Comparison of ENCODE assay signal across 7 cellular contexts in the genomic region with DNA sequence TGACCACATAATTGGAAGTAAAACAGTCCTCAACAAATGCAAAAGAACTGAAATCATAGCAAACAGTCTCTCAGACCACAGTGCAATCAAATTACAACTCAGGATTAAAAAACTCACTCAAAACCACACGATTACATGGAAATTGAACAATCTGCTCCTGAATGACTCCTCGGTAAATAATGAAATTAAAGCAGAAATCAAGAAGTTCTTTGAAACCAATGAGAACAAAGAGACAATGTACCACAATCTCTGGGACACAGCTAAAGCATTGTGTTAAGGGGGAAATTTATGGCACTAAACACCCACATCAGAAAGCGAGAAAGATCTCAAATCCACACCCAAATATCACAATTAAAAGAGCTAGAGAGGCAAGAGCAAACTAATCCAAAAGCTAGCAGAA.
A peak's percentile ranks its signal among the peaks of the same experiment; 100 is the strongest.
DNase-seq lines count a peak whose midpoint lies in the region.

No MANE protein-coding gene starts in this region.

- H3K27ac ChIP-seq in cingulate gyrus (ENCODE audit: low read depth, low read length) = peak overlapping the region; percentile 4

- DNase-seq in Ammon's horn (ENCODE audit: low spot score) = peak; percentile 16
- peak; percentile 29 for DNase-seq in fibroblast of peridontal ligament (ENCODE audit: extremely low read depth)
- DNase-seq in globus pallidus (ENCODE audit: low spot score) = peak; percentile 36
- DNase-seq in medulla oblongata (ENCODE audit: extremely low spot score) = peak; percentile 40
- DNase-seq in pons (ENCODE audit: low spot score) = peak; percentile 59
- DNase-seq in superior temporal gyrus (ENCODE audit: extremely low spot score) = peak; percentile 55

Comparison
In these comparisons a context has a peak if more than half of its experiments do, and no peak if none do; other contexts are left out.
1. Peak in every context shown above with its lines: DNase-seq and H3K27ac ChIP-seq.